ENCODE assay signal across 37 cellular contexts in genomic region chr20:3325864-3326263, GRCh38.
"Had no signal": no experiment of that assay in that cellular context is flagged by ENCODE, and none has a peak within 500 bp of the region (broad histone marks: within the 10 kb centered on the region; RNA-seq: fewer than 3 reads in every experiment).

No MANE protein-coding gene starts in this region.

- H3K4me3 ChIP-seq: adrenal gland, body of pancreas, breast epithelium had no signal

- H3K27me3 ChIP-seq: adrenal gland, body of pancreas, brain microvascular endothelial cell, breast epithelium had no signal

- DNase-seq: activated CD4-positive, alpha-beta memory T cell treated with anti-CD3 and anti-CD28 coated beads for 36 hours; activated CD4-positive, alpha-beta T cell treated with anti-CD3 and anti-CD28 coated beads for 1 hour; activated CD4-positive, alpha-beta T cell treated with anti-CD3 and anti-CD28 coated beads for 36 hours; activated CD4-positive, alpha-beta T cell treated with anti-CD3 and anti-CD28 coated beads for 48 hours; activated CD4-positive, alpha-beta T cell treated with anti-CD3 and anti-CD28 coated beads, Interleukin-2, amount 10 ng/mL, durations not matched to agents 7 days and 5 days; activated CD4-positive, alpha-beta T cell treated with anti-CD3 and anti-CD28 coated beads, Interleukin-2, amount 50 U/mL, for 4 hours; activated CD4-positive, CD25-positive, alpha-beta regulatory T cell; activated CD8-positive, alpha-beta memory T cell treated with anti-CD3 and anti-CD28 coated beads, Interleukin-2, amount 50 U/mL, for 4 hours; activated CD8-positive, alpha-beta T cell treated with anti-CD3 and anti-CD28 coated beads for 36 hours; activated effector memory CD4-positive, alpha-beta T cell treated with anti-CD3 and anti-CD28 coated beads, Interleukin-2, amount 50 U/mL, for 16 hours; activated gamma-delta T cell treated with Interleukin-2 at 50 U/mL for 16 hours; activated naive CD4-positive, alpha-beta T cell; activated naive CD4-positive, alpha-beta T cell treated with anti-CD3 and anti-CD28 coated beads for 36 hours; activated naive CD4-positive, alpha-beta T cell treated with anti-CD3 and anti-CD28 coated beads, Interleukin-2, amount 50 U/mL, for 16 hours; activated naive CD8-positive, alpha-beta T cell treated with anti-CD3 and anti-CD28 coated beads for 36 hours; activated T-cell treated with anti-CD3 and anti-CD28 coated beads for 4 hours; activated T-cell treated with anti-CD3 and anti-CD28 coated beads, Interleukin-2, amount 50 U/mL, for 1 hour; activated T-cell treated with anti-CD3 and anti-CD28 coated beads, Interleukin-2, amount 50 U/mL, for 4 hours; activated T-cell treated with anti-CD3 and anti-CD28 coated beads, Interleukin-2, amount 50 U/mL, for 72 hours; adrenal gland; amniotic stem cell; aorta; body of pancreas; brain microvascular endothelial cell; central memory CD4-positive, alpha-beta T cell; SW 1271; T-helper 1 cell; T-helper 2 cell; T-helper 9 cell had no signal

- H3K4me3 Mint-ChIP-seq: activated CD4-positive, alpha-beta memory T cell treated with anti-CD3 and anti-CD28 coated beads for 36 hours; activated CD4-positive, alpha-beta T cell treated with anti-CD3 and anti-CD28 coated beads for 36 hours; activated CD4-positive, alpha-beta T cell treated with anti-CD3 and anti-CD28 coated beads, Interleukin-2, amount 10 ng/mL, durations not matched to agents 7 days and 5 days; activated CD8-positive, alpha-beta T cell treated with anti-CD3 and anti-CD28 coated beads for 36 hours; activated naive CD4-positive, alpha-beta T cell treated with anti-CD3 and anti-CD28 coated beads for 36 hours; activated naive CD8-positive, alpha-beta T cell treated with anti-CD3 and anti-CD28 coated beads for 36 hours; activated T-cell treated with anti-CD3 and anti-CD28 coated beads, Interleukin-2, amount 50 U/mL, for 4 hours; activated T-cell treated with anti-CD3 and anti-CD28 coated beads, Interleukin-2, amount 50 U/mL, for 72 hours; activated T-helper 1 cell treated with anti-CD3 and anti-CD28 coated beads, Interleukin-12 subunit alpha, Interleukin-12 subunit beta, Interleukin-2, Interleukin-4 antibody, amounts not matched to agents 30 ng/mL and 10 ng/mL and 1 ng/mL, durations not matched to agents 14 hours and 24 hours and 36 hours; activated T-helper 17 cell treated with anti-CD3 and anti-CD28 coated beads, Interleukin-2, amount 50 U/mL, for 72 hours; T-helper 1 cell treated with Interleukin-12 subunit alpha and Interleukin-12 subunit beta and Interleukin-4 antibody, amounts not matched to agents 30 μg/mL and 1 μg/mL, for 36 hours; T-helper 2 cell treated with Interferon-gamma antibody and Interleukin-4, amounts not matched to agents 5 μg/mL and 100 μg/mL, for 36 hours had no signal

- ATAC-seq: activated CD4-positive, alpha-beta T cell treated with anti-CD3 and anti-CD28 coated beads for 36 hours; activated CD4-positive, CD25-positive, alpha-beta regulatory T cell treated with anti-CD3 and anti-CD28 coated beads, Interleukin-2, amount 50 U/mL, for 24 hours; activated CD8-positive, alpha-beta T cell treated with anti-CD3 and anti-CD28 coated beads for 36 hours; activated naive CD4-positive, alpha-beta T cell treated with anti-CD3 and anti-CD28 coated beads, Interleukin-2, amount 50 U/mL, for 72 hours; activated T-cell treated with anti-CD3 and anti-CD28 coated beads, Interleukin-2, amount 50 U/mL, for 4 hours; activated T-cell treated with anti-CD3 and anti-CD28 coated beads, Interleukin-2, amount 50 U/mL, for 72 hours; activated T-helper 17 cell treated with anti-CD3 and anti-CD28 coated beads, Interleukin-2, amount 50 U/mL, for 72 hours; body of pancreas had no signal

- H3K27ac ChIP-seq: adrenal gland, body of pancreas, brain microvascular endothelial cell, breast epithelium, VCaP had no signal

- H3K27ac Mint-ChIP-seq: activated CD4-positive, alpha-beta memory T cell treated with anti-CD3 and anti-CD28 coated beads for 36 hours; activated CD4-positive, alpha-beta T cell treated with anti-CD3 and anti-CD28 coated beads for 36 hours; activated CD4-positive, alpha-beta T cell treated with anti-CD3 and anti-CD28 coated beads, Interleukin-2, amount 10 ng/mL, durations not matched to agents 7 days and 5 days; activated CD8-positive, alpha-beta T cell treated with anti-CD3 and anti-CD28 coated beads for 36 hours; activated naive CD4-positive, alpha-beta T cell treated with anti-CD3 and anti-CD28 coated beads for 36 hours; activated naive CD8-positive, alpha-beta T cell treated with anti-CD3 and anti-CD28 coated beads for 36 hours; activated T-cell treated with anti-CD3 and anti-CD28 coated beads, Interleukin-2, amount 50 U/mL, for 72 hours; activated T-helper 1 cell treated with anti-CD3 and anti-CD28 coated beads, Interleukin-12 subunit alpha, Interleukin-12 subunit beta, Interleukin-2, Interleukin-4 antibody, amounts not matched to agents 30 ng/mL and 10 ng/mL and 1 ng/mL, durations not matched to agents 14 hours and 24 hours and 36 hours; activated T-helper 17 cell treated with anti-CD3 and anti-CD28 coated beads, Interleukin-2, amount 50 U/mL, for 72 hours; T-helper 1 cell treated with Interleukin-12 subunit alpha and Interleukin-12 subunit beta and Interleukin-4 antibody, amounts not matched to agents 30 μg/mL and 1 μg/mL, for 36 hours; T-helper 2 cell treated with Interferon-gamma antibody and Interleukin-4, amounts not matched to agents 5 μg/mL and 100 μg/mL, for 36 hours had no signal

- H3K9me3 Mint-ChIP-seq: activated CD4-positive, alpha-beta memory T cell treated with anti-CD3 and anti-CD28 coated beads for 36 hours; activated CD4-positive, alpha-beta T cell treated with anti-CD3 and anti-CD28 coated beads, Interleukin-2, amount 10 ng/mL, durations not matched to agents 7 days and 5 days; activated CD8-positive, alpha-beta T cell treated with anti-CD3 and anti-CD28 coated beads for 36 hours; activated naive CD4-positive, alpha-beta T cell treated with anti-CD3 and anti-CD28 coated beads for 36 hours; activated naive CD4-positive, alpha-beta T cell treated with anti-CD3 and anti-CD28 coated beads, Interleukin-2, amount 50 U/mL, for 72 hours; activated naive CD8-positive, alpha-beta T cell treated with anti-CD3 and anti-CD28 coated beads for 36 hours; activated T-cell treated with anti-CD3 and anti-CD28 coated beads, Interleukin-2, amount 50 U/mL, for 4 hours; activated T-cell treated with anti-CD3 and anti-CD28 coated beads, Interleukin-2, amount 50 U/mL, for 72 hours; activated T-helper 1 cell treated with anti-CD3 and anti-CD28 coated beads, Interleukin-12 subunit alpha, Interleukin-12 subunit beta, Interleukin-2, Interleukin-4 antibody, amounts not matched to agents 30 ng/mL and 10 ng/mL and 1 ng/mL, durations not matched to agents 14 hours and 24 hours and 36 hours; activated T-helper 17 cell treated with anti-CD3 and anti-CD28 coated beads, Interleukin-2, amount 50 U/mL, for 72 hours; T-helper 1 cell treated with Interleukin-12 subunit alpha and Interleukin-12 subunit beta and Interleukin-4 antibody, amounts not matched to agents 30 μg/mL and 1 μg/mL, for 36 hours; T-helper 2 cell treated with Interferon-gamma antibody and Interleukin-4, amounts not matched to agents 5 μg/mL and 100 μg/mL, for 36 hours had no signal

- H3K27me3 Mint-ChIP-seq: activated CD4-positive, alpha-beta memory T cell treated with anti-CD3 and anti-CD28 coated beads for 36 hours; activated CD4-positive, alpha-beta T cell treated with anti-CD3 and anti-CD28 coated beads for 36 hours; activated CD4-positive, alpha-beta T cell treated with anti-CD3 and anti-CD28 coated beads, Interleukin-2, amount 10 ng/mL, durations not matched to agents 7 days and 5 days; activated CD8-positive, alpha-beta T cell treated with anti-CD3 and anti-CD28 coated beads for 36 hours; activated naive CD8-positive, alpha-beta T cell treated with anti-CD3 and anti-CD28 coated beads for 36 hours; activated T-helper 17 cell treated with anti-CD3 and anti-CD28 coated beads, Interleukin-2, amount 50 U/mL, for 72 hours had no signal
